Comparison of ENCODE assay signal across 10 cellular contexts in genomic region chr22:50672471-50673230, GRCh38. TPM values are rescaled to one million over a fixed set of nuclear protein-coding genes. Genes with fewer than 3 reads are reported as not detected.
DNase-seq lines count a peak whose midpoint lies in the region; ATAC-seq and TF ChIP-seq lines count a peak whose summit lies in the region.
"Had no signal": no experiment of that assay in that cellular context is flagged by ENCODE, and none has a peak within 500 bp of the region (broad histone marks: within the 10 kb centered on the region; RNA-seq: fewer than 3 reads in every experiment).

TSS of gene SHANK3 (plus strand) at chr22:50672823.

- H2BK12ac ChIP-seq in H9 (ENCODE audit: insufficient read length, low read depth, low read length), result no peak within 1 kb of the TSS

- no peaks in the 10 kb centered on the region for H4K20me1 ChIP-seq in H9 (ENCODE audit: control insufficient read depth, insufficient read depth, insufficient read length)

- H3K9me3 Mint-ChIP-seq in H9, result peaks cover 0 to 2% of the 10 kb centered on the region in 2 experiments; a peak in 1 of 5 replicates

- H3K4ac ChIP-seq in H9 (ENCODE audit: low read depth, low read length), result no peak within 1 kb of the TSS

- TF ChIP-seq POLR2A in spleen (IDR thresholded peaks at IDR 0.05), result peak in 2 of 3 donors; percentile 63 to 87

- peaks cover 72% of the 10 kb centered on the region for H3K27me3 Mint-ChIP-seq in H9 (ENCODE audit: low read depth)

- peak within 1 kb of the TSS; percentile 16 for H3K4me3 ChIP-seq in astrocyte of the cerebellum (ENCODE audit: low read depth, low read length)
- peak within 1 kb of the TSS; percentile 33 to 77 (median 56) for H3K4me3 ChIP-seq in spleen

- H3K27ac Mint-ChIP-seq in H9, result no peak within 1 kb of the TSS; a peak in 1 of 7 replicates

- no peaks in the 10 kb centered on the region; the same call in 1 of the 2 replicates for H3K4me1 ChIP-seq in H9 (ENCODE audit: insufficient read depth, low read length)
- peaks cover 3 to 44% (median 18%) of the 10 kb centered on the region in 6 donors for H3K4me1 ChIP-seq in spleen

- peaks cover 8% of the 10 kb centered on the region for H3K23me2 ChIP-seq in H9 (ENCODE audit: insufficient read length, low read depth, low read length, poor library complexity, severe bottlenecking)

- no peak within 1 kb of the TSS for H3K18ac ChIP-seq in H9 (ENCODE audit: insufficient read length, low read depth, low read length)

- TF ChIP-seq CTCF in H9 (conservative IDR thresholded peaks at IDR 0.05), result no peak
- TF ChIP-seq CTCF in astrocyte of the cerebellum (IDR thresholded peaks at IDR 0.05; ENCODE audit: low read depth, low read length, missing control alignments), result no peak
- no peak for TF ChIP-seq CTCF in spleen (IDR thresholded peaks at IDR 0.05 in 8 of 11, conservative IDR thresholded peaks at IDR 0.05 in 3 of 11)

- no peak within 1 kb of the TSS for H2AFZ ChIP-seq in H9 (ENCODE audit: low read length)

- no peak within 1 kb of the TSS for H3T11ph ChIP-seq in H9 (ENCODE audit: low read length)

- no peak within 1 kb of the TSS for H4K8ac ChIP-seq in H9 (replicated peaks; ENCODE audit: insufficient read length, low read depth, low read length)

- no peak within 1 kb of the TSS for H4K5ac ChIP-seq in H9 (ENCODE audit: insufficient read length, low read depth, low read length)

- no peaks in the 10 kb centered on the region for H3K79me2 ChIP-seq in H9 (ENCODE audit: insufficient read depth, low read length)

- ATAC-seq in HG02588 (IDR thresholded peaks at IDR 0.05; ENCODE audit: unreplicated experiment) (no peak), HG02885 (IDR thresholded peaks at IDR 0.05; ENCODE audit: poor library complexity, unreplicated experiment) (no peak)

- no peaks in the 10 kb centered on the region for H3K9me3 ChIP-seq in H9 (ENCODE audit: control insufficient read depth, low read depth, low read length)
- H3K9me3 ChIP-seq in spleen, result no peaks in the 10 kb centered on the region

- H3K56ac ChIP-seq in H9 (ENCODE audit: insufficient read length, low read depth, low read length), result no peak within 1 kb of the TSS

- no CpG with 5 or more reads among the region's 23 CpGs for WGBS in H9 (ENCODE audit: extremely low coverage, insufficient read length, low lambda C conversion rate)
- WGBS in spleen, 5 donors, result 3 to 19% (median 11%) methylated on average over 19 to 23 of the region's 23 CpGs

- H3K36me3 ChIP-seq in spleen, result peaks cover 0 to 23% (median 0%) of the 10 kb centered on the region in 6 donors

- no peak within 1 kb of the TSS for H2AK5ac ChIP-seq in H9 (ENCODE audit: insufficient read length, low read length)

- H2BK120ac ChIP-seq in H9 (ENCODE audit: low read depth, low read length, poor library complexity, severe bottlenecking), result no peak within 1 kb of the TSS

- no peak within 1 kb of the TSS for H3K14ac ChIP-seq in H9 (ENCODE audit: insufficient read depth, low read length)

- DNase-seq in H9 (no peak), astrocyte of the cerebellum (ENCODE audit: low read depth) (no peak), iPS-NIHi7 (ENCODE audit: extremely low spot score) (peak; percentile 49), spleen (peak; percentile 89), NCI-H1417 treated with DMSO at 0.1 percent for 48 hours (lab: John Stamatoyannopoulos, UW) (no peak), DMS 273 treated with DMSO at 0.1 percent for 48 hours (lab: John Stamatoyannopoulos, UW) (no peak)
- DNase-seq: NCI-H510A had no signal

- no peaks in the 10 kb centered on the region for H3K79me1 ChIP-seq in H9 (ENCODE audit: insufficient read depth, low read depth, low read length, poor library complexity, severe bottlenecking)

- H3K4me2 ChIP-seq in H9 (ENCODE audit: insufficient read depth, insufficient read length, low read length), result peak within 1 kb of the TSS; percentile 39

- H2BK20ac ChIP-seq in H9 (ENCODE audit: low read depth, low read length, poor library complexity, severe bottlenecking), result no peak within 1 kb of the TSS

- H4K91ac ChIP-seq in H9 (ENCODE audit: insufficient read length, low read depth, low read length), result no peak within 1 kb of the TSS

- H3K4me1 Mint-ChIP-seq in H9, result peaks cover 16 to 36% of the 10 kb centered on the region in 2 experiments

- no peak within 1 kb of the TSS for H3K9ac ChIP-seq in H9 (ENCODE audit: extremely low read depth, insufficient read length, low read length)

- H3K36me3 Mint-ChIP-seq in H9 (ENCODE audit: insufficient read depth in 1 of 3, low read depth in 3 of 3), result no peaks in the 10 kb centered on the region; a peak in 1 of 7 replicates

- no peak within 1 kb of the TSS for H2BK15ac ChIP-seq in H9 (ENCODE audit: low read depth, low read length)

- in situ Hi-C loops in astrocyte of the cerebellum (cut with HindIII; ENCODE audit: low sequenced_read_pairs), result no loop called here

- H3K4me3 Mint-ChIP-seq in H9, result peak within 1 kb of the TSS; percentile 56 to 77

- intact Hi-C loops in spleen (cut with DNase I; ENCODE audit: low total_unique reads), result no loop called here

- H3K27ac ChIP-seq in H9 (ENCODE audit: insufficient read length, low read depth, low read length) (no peak within 1 kb of the TSS), spleen (peak within 1 kb of the TSS; percentile 57 to 93 (median 80))
- H3K27ac ChIP-seq: epithelial cell of prostate had no signal

- no peak within 1 kb of the TSS for H3K23ac ChIP-seq in H9 (ENCODE audit: insufficient read length, low read depth, low read length)

- H3K27me3 ChIP-seq in H9 (ENCODE audit: insufficient read depth, low read length) (peaks cover 6% of the 10 kb centered on the region; the same call in 1 of the 2 replicates), spleen (replicated peaks in 1 of 7) (peaks cover 2 to 77% (median 33%) of the 10 kb centered on the region in 7 donors)

- no peak within 1 kb of the TSS for H2BK5ac ChIP-seq in H9 (ENCODE audit: insufficient read length, low read length)

RNA-seq across cellular contexts. Expression of gene SHANK3, which starts in this region (rescaled TPM):
- 8.4 and 8.7 TPM in 2 replicates for total RNA-seq in H9 (2021)
- 100 to 1,000 TPM in 3 of 7 donors, 10 to 100 TPM in 4; 55.5 to 264 (median 89.1) TPM for total RNA-seq in spleen
- 100 to 1,000 TPM in 1 of 3 donors, 10 to 100 TPM in 1, 1 to 10 TPM in 1; 9.9 to 112 (median 31.8) TPM for polyA plus RNA-seq in spleen

Comparison
In these comparisons a context has a peak if more than half of its experiments do, and no peak if none do; other contexts are left out.
1. DNase-seq: peak in iPS-NIHi7 (single experiment) and spleen (single experiment); none in H9 (single experiment), astrocyte of the cerebellum (single experiment), NCI-H1417 treated with DMSO at 0.1 percent for 48 hours (single experiment) and DMS 273 treated with DMSO at 0.1 percent for 48 hours (single experiment).